Comparison of ENCODE assay signal across 9 cellular contexts in genomic region chr11:126607374-126607773, GRCh38.
DNase-seq lines count a peak whose midpoint lies in the region; ATAC-seq, FAIRE-seq and TF ChIP-seq lines count a peak whose summit lies in the region.
"Had no signal": no experiment of that assay in that cellular context is flagged by ENCODE, and none has a peak within 500 bp of the region (broad histone marks: within the 10 kb centered on the region; RNA-seq: fewer than 3 reads in every experiment).

No MANE protein-coding gene starts in this region.

- H3K36me3 Mint-ChIP-seq in effector memory CD8-positive, alpha-beta T cell (ENCODE audit: insufficient read depth): peaks cover 2% of the 10 kb centered on the region

- H3K36me3 ChIP-seq in bronchial epithelial cell (ENCODE audit: control insufficient read depth, insufficient read depth, low read length): no peaks in the 10 kb centered on the region

- H3K9me3 Mint-ChIP-seq in effector memory CD8-positive, alpha-beta T cell: no peaks in the 10 kb centered on the region

- ATAC-seq in HG02870 (IDR thresholded peaks at IDR 0.05; ENCODE audit: unreplicated experiment) (peak; percentile 57), left lobe of liver (peak; percentile 91), HG03095 (IDR thresholded peaks at IDR 0.05; ENCODE audit: unreplicated experiment) (no peak)
- ATAC-seq in effector memory CD8-positive, alpha-beta T cell (replicated peaks): no peak

- H3K27me3 Mint-ChIP-seq in effector memory CD8-positive, alpha-beta T cell: peaks cover 40 to 67% of the 10 kb centered on the region in 2 donors

- H3K4me1 Mint-ChIP-seq in effector memory CD8-positive, alpha-beta T cell (ENCODE audit: low read depth in 2 of 2): peaks cover 0 to 6% of the 10 kb centered on the region in 2 donors

- TF ChIP-seq CTCF in bronchial epithelial cell (IDR thresholded peaks at IDR 0.05; ENCODE audit: insufficient read depth, low read length, severe bottlenecking): peak; percentile 74

- no peak overlapping the region for H3K27ac Mint-ChIP-seq in effector memory CD8-positive, alpha-beta T cell

- peak; percentile 19 for DNase-seq in SIG-M5 treated with dmso at 0.1 percent for 504 hours (lab: John Stamatoyannopoulos, UW; ENCODE audit: unreplicated experiment)
- DNase-seq in SIG-M5 (lab: John Stamatoyannopoulos, UW): no peak
- peak; percentile 57 for DNase-seq in NCI-H526 treated with DMSO at 0.1 percent for 48 hours (lab: John Stamatoyannopoulos, UW)
- peak; percentile 23 for DNase-seq in bronchial epithelial cell (ENCODE audit: low read depth)
- DNase-seq in left lobe of liver (ENCODE audit: low spot score): peak; percentile 71
- DNase-seq in effector memory CD8-positive, alpha-beta T cell: no peak

- no peaks in the 10 kb centered on the region for H3K27me3 ChIP-seq in bronchial epithelial cell (ENCODE audit: control insufficient read depth, insufficient read depth, low read length)

- no peak overlapping the region for H3K4me3 ChIP-seq in bronchial epithelial cell (ENCODE audit: low read depth, low read length)

- no peak overlapping the region for H3K4me3 Mint-ChIP-seq in effector memory CD8-positive, alpha-beta T cell

- no peak for FAIRE-seq in bronchial epithelial cell (lab: Jason Lieb, UNC)
- FAIRE-seq: G401.6 had no signal

Comparison
In these comparisons a context has a peak if more than half of its experiments do, and no peak if none do; other contexts are left out.
1. DNase-seq: peak in SIG-M5 treated with dmso at 0.1 percent for 504 hours (single experiment), NCI-H526 treated with DMSO at 0.1 percent for 48 hours (single experiment), bronchial epithelial cell (single experiment) and left lobe of liver (single experiment); none in SIG-M5 (single experiment) and effector memory CD8-positive, alpha-beta T cell (0 of 3).
2. ATAC-seq: peak in HG02870 (single experiment) and left lobe of liver (single experiment); none in effector memory CD8-positive, alpha-beta T cell (single experiment) and HG03095 (single experiment).